In the genomic region with DNA sequence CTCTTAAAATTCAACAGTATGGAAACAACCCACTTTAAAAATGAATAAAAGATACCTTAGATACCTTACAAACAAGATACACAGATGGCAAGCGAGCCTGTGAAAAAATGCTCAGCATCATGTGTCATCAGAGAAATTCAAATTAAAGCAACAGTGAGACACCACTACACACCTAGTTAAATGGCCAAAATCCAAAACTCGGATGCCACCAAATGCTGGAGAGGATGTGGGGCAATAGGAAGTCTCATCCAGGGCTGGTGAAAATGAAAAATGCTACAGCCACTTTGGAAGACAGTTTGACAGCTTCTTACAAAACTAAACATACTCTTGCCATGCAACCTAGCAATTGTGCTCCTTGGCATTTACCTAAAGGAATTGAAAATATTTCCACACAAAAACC, we compare ENCODE assay signal across 26 cellular contexts.
"Had no signal": no experiment of that assay in that cellular context is flagged by ENCODE, and none has a peak within 500 bp of the region (broad histone marks: within the 10 kb centered on the region; RNA-seq: fewer than 3 reads in every experiment).

No MANE protein-coding gene starts in this region.

- H3K36me3 Mint-ChIP-seq: activated CD4-positive, alpha-beta memory T cell treated with anti-CD3 and anti-CD28 coated beads for 36 hours; activated CD8-positive, alpha-beta memory T cell treated with anti-CD3 and anti-CD28 coated beads, Interleukin-2, amount 10 ng/mL, durations not matched to agents 7 days and 5 days; activated naive CD4-positive, alpha-beta T cell treated with anti-CD3 and anti-CD28 coated beads, Interleukin-2, amount 10 ng/mL, durations not matched to agents 7 days and 5 days; activated naive CD4-positive, alpha-beta T cell treated with anti-CD3 and anti-CD28 coated beads, Interleukin-2, amount 50 U/mL, for 72 hours; activated naive CD8-positive, alpha-beta T cell treated with anti-CD3 and anti-CD28 coated beads, Interleukin-2, amount 10 ng/mL, durations not matched to agents 7 days and 5 days; brain had no signal

- H3K4me3 Mint-ChIP-seq: activated B cell treated with CpG ODN at 0.5 μM for 24 hours; activated CD4-positive, alpha-beta memory T cell treated with anti-CD3 and anti-CD28 coated beads for 36 hours; activated CD8-positive, alpha-beta memory T cell treated with anti-CD3 and anti-CD28 coated beads, Interleukin-2, amount 10 ng/mL, durations not matched to agents 7 days and 5 days; activated CD8-positive, alpha-beta T cell treated with anti-CD3 and anti-CD28 coated beads, Interleukin-2, amount 10 ng/mL, durations not matched to agents 7 days and 5 days; activated naive CD4-positive, alpha-beta T cell treated with anti-CD3 and anti-CD28 coated beads, Interleukin-2, amount 10 ng/mL, durations not matched to agents 7 days and 5 days; activated naive CD8-positive, alpha-beta T cell treated with anti-CD3 and anti-CD28 coated beads, Interleukin-2, amount 10 ng/mL, durations not matched to agents 7 days and 5 days; activated T-cell treated with anti-CD3 and anti-CD28 coated beads, Interleukin-2, amount 50 U/mL, for 72 hours; brain; central memory CD8-positive, alpha-beta T cell; T-helper 17 cell; T-helper 2 cell treated with Interferon-gamma antibody and Interleukin-4, amounts not matched to agents 5 μg/mL and 100 μg/mL, for 36 hours had no signal

- H3K27me3 Mint-ChIP-seq: activated B cell treated with CpG ODN at 0.5 μM for 24 hours; activated CD4-positive, alpha-beta memory T cell treated with anti-CD3 and anti-CD28 coated beads for 36 hours; activated CD8-positive, alpha-beta memory T cell treated with anti-CD3 and anti-CD28 coated beads, Interleukin-2, amount 10 ng/mL, durations not matched to agents 7 days and 5 days; activated naive CD8-positive, alpha-beta T cell treated with anti-CD3 and anti-CD28 coated beads, Interleukin-2, amount 10 ng/mL, durations not matched to agents 7 days and 5 days had no signal

- H3K9me3 ChIP-seq: ascending aorta, colonic mucosa had no signal

- H3K27ac Mint-ChIP-seq: activated B cell treated with CpG ODN at 0.5 μM for 24 hours; activated CD4-positive, alpha-beta memory T cell treated with anti-CD3 and anti-CD28 coated beads for 36 hours; activated CD8-positive, alpha-beta memory T cell treated with anti-CD3 and anti-CD28 coated beads, Interleukin-2, amount 10 ng/mL, durations not matched to agents 7 days and 5 days; activated CD8-positive, alpha-beta T cell treated with anti-CD3 and anti-CD28 coated beads, Interleukin-2, amount 10 ng/mL, durations not matched to agents 7 days and 5 days; activated naive CD4-positive, alpha-beta T cell treated with anti-CD3 and anti-CD28 coated beads, Interleukin-2, amount 10 ng/mL, durations not matched to agents 7 days and 5 days; activated naive CD4-positive, alpha-beta T cell treated with anti-CD3 and anti-CD28 coated beads, Interleukin-2, amount 50 U/mL, for 72 hours; activated naive CD8-positive, alpha-beta T cell treated with anti-CD3 and anti-CD28 coated beads, Interleukin-2, amount 10 ng/mL, durations not matched to agents 7 days and 5 days; activated T-cell treated with anti-CD3 and anti-CD28 coated beads, Interleukin-2, amount 50 U/mL, for 72 hours; T-helper 17 cell; T-helper 2 cell treated with Interferon-gamma antibody and Interleukin-4, amounts not matched to agents 5 μg/mL and 100 μg/mL, for 36 hours had no signal

- ATAC-seq: activated CD4-positive, CD25-positive, alpha-beta regulatory T cell treated with anti-CD3 and anti-CD28 coated beads, Interleukin-2, amount 50 U/mL, for 24 hours; activated CD8-positive, alpha-beta memory T cell treated with anti-CD3 and anti-CD28 coated beads, Interleukin-2, amount 10 ng/mL, durations not matched to agents 7 days and 5 days; activated CD8-positive, alpha-beta T cell treated with anti-CD3 and anti-CD28 coated beads, Interleukin-2, amount 10 ng/mL, durations not matched to agents 7 days and 5 days; activated naive CD4-positive, alpha-beta T cell treated with anti-CD3 and anti-CD28 coated beads, Interleukin-2, amount 50 U/mL, for 72 hours; activated T-cell treated with anti-CD3 and anti-CD28 coated beads, Interleukin-2, amount 50 U/mL, for 72 hours; T-helper 17 cell had no signal

- H3K27ac ChIP-seq: colonic mucosa, epithelial cell of prostate, WERI-Rb-1 had no signal

- H3K4me3 ChIP-seq: ascending aorta, colonic mucosa had no signal

- H3K9me3 Mint-ChIP-seq: activated B cell treated with CpG ODN at 0.5 μM for 24 hours; activated CD4-positive, alpha-beta memory T cell treated with anti-CD3 and anti-CD28 coated beads for 36 hours; activated naive CD4-positive, alpha-beta T cell treated with anti-CD3 and anti-CD28 coated beads, Interleukin-2, amount 50 U/mL, for 72 hours; activated naive CD8-positive, alpha-beta T cell treated with anti-CD3 and anti-CD28 coated beads, Interleukin-2, amount 10 ng/mL, durations not matched to agents 7 days and 5 days; central memory CD8-positive, alpha-beta T cell; T-helper 2 cell treated with Interferon-gamma antibody and Interleukin-4, amounts not matched to agents 5 μg/mL and 100 μg/mL, for 36 hours had no signal

- DNase-seq: activated B cell treated with CpG ODN at 0.5 μM for 24 hours; activated CD4-positive, alpha-beta memory T cell treated with anti-CD3 and anti-CD28 coated beads for 36 hours; activated CD4-positive, alpha-beta T cell treated with anti-CD3 and anti-CD28 coated beads for 48 hours; activated CD8-positive, alpha-beta memory T cell treated with anti-CD3 and anti-CD28 coated beads, Interleukin-2, amount 10 ng/mL, durations not matched to agents 7 days and 5 days; activated CD8-positive, alpha-beta memory T cell treated with anti-CD3 and anti-CD28 coated beads, Interleukin-2, amount 50 U/mL, for 4 hours; activated CD8-positive, alpha-beta T cell treated with anti-CD3 and anti-CD28 coated beads, Interleukin-2, amount 10 ng/mL, durations not matched to agents 7 days and 5 days; activated gamma-delta T cell; activated naive CD4-positive, alpha-beta T cell; activated naive CD4-positive, alpha-beta T cell treated with anti-CD3 and anti-CD28 coated beads, Interleukin-2, amount 10 ng/mL, durations not matched to agents 7 days and 5 days; activated naive CD8-positive, alpha-beta T cell treated with anti-CD3 and anti-CD28 coated beads, Interleukin-2, amount 10 ng/mL, durations not matched to agents 7 days and 5 days; activated T-cell treated with anti-CD3 and anti-CD28 coated beads, Interleukin-2, amount 50 U/mL, for 1 hour; activated T-cell treated with anti-CD3 and anti-CD28 coated beads, Interleukin-2, amount 50 U/mL, for 72 hours; colonic mucosa; effector CD8-positive, alpha-beta T cell; foreskin fibroblast; T-helper 1 cell; T-helper 17 cell; T1000; WERI-Rb-1 had no signal

- H3K27me3 ChIP-seq: ascending aorta, colonic mucosa had no signal

- H3K4me1 Mint-ChIP-seq: activated naive CD4-positive, alpha-beta T cell treated with anti-CD3 and anti-CD28 coated beads, Interleukin-2, amount 10 ng/mL, durations not matched to agents 7 days and 5 days had no signal

- H3K36me3 ChIP-seq: ascending aorta, colonic mucosa, WERI-Rb-1 had no signal
